1 cellular context compared by ENCODE assay signal in the genomic region with DNA sequence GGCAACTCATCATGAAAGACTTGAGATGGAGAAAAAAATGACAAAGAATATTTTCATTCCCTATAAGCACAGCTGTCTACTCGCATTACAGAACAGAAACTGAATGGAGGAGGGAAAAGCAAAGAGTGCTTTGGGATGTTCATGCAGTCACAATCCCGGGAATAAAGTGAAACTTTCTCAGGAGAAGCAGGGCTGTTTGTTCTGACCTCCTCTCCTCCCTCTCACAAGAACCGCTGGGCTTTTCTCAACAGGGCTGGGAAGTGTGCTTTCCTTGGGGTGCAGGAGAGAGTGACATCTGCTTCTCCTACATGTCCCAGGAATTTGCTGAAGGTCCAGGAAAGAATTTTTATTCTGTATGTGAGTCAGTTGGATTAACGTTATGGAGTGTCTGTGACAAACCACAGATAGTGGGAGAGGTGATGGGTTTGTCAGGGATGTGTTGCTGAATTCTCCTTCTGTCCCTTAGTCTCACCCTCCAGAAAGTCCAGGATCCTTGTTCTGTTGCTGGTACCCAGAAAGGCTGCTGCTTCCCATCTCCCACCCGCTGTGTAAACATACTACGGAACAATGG.
TF ChIP-seq lines count a peak whose summit lies in the region.

No MANE protein-coding gene starts in this region.

TF ChIP-seq in H1, 55 proteins besides CTCF, POLR2A, EP300 and RAD21:
- no peak for TF ChIP-seq SIN3A (conservative IDR thresholded peaks at IDR 0.05 in 1 of 2, IDR thresholded peaks at IDR 0.05 in 1 of 2; ENCODE audit: low read depth in 1 of 2, low read length in 2 of 2)
- TF ChIP-seq CTBP2 (IDR thresholded peaks at IDR 0.05; ENCODE audit: borderline replicate concordance, insufficient read depth, insufficient read length, low read length): no peak
- TF ChIP-seq ZNF274 (IDR thresholded peaks at IDR 0.05; ENCODE audit: borderline replicate concordance, extremely low read depth, low read length): no peak
- no peak for TF ChIP-seq GTF2F1 (IDR thresholded peaks at IDR 0.05; ENCODE audit: borderline replicate concordance, low read depth, low read length)
- TF ChIP-seq PHF8 (conservative IDR thresholded peaks at IDR 0.05; ENCODE audit: low read depth, low read length): no peak
- TF ChIP-seq CBX8 (IDR thresholded peaks at IDR 0.05; ENCODE audit: borderline replicate concordance, low read depth, low read length): no peak
- TF ChIP-seq SP4 (IDR thresholded peaks at IDR 0.05; ENCODE audit: low read length): no peak
- no peak for TF ChIP-seq NANOG (IDR thresholded peaks at IDR 0.05; ENCODE audit: insufficient read depth, low read depth, low read length, poor library complexity, severe bottlenecking)
- TF ChIP-seq, protein P1, sequence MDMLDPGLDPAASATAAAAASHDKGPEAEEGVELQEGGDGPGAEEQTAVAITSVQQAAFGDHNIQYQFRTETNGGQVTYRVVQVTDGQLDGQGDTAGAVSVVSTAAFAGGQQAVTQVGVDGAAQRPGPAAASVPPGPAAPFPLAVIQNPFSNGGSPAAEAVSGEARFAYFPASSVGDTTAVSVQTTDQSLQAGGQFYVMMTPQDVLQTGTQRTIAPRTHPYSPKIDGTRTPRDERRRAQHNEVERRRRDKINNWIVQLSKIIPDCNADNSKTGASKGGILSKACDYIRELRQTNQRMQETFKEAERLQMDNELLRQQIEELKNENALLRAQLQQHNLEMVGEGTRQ (IDR thresholded peaks at IDR 0.05; ENCODE audit: low read length): no peak
- no peak for TF ChIP-seq NRF1 (IDR thresholded peaks at IDR 0.05; ENCODE audit: low read depth, low read length)
- no peak for TF ChIP-seq CREB1 (IDR thresholded peaks at IDR 0.05)
- TF ChIP-seq, protein P2, sequence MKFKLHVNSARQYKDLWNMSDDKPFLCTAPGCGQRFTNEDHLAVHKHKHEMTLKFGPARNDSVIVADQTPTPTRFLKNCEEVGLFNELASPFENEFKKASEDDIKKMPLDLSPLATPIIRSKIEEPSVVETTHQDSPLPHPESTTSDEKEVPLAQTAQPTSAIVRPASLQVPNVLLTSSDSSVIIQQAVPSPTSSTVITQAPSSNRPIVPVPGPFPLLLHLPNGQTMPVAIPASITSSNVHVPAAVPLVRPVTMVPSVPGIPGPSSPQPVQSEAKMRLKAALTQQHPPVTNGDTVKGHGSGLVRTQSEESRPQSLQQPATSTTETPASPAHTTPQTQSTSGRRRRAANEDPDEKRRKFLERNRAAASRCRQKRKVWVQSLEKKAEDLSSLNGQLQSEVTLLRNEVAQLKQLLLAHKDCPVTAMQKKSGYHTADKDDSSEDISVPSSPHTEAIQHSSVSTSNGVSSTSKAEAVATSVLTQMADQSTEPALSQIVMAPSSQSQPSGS (IDR thresholded peaks at IDR 0.05; ENCODE audit: low read length): no peak
- no peak for TF ChIP-seq RBBP5 (IDR thresholded peaks at IDR 0.05; ENCODE audit: borderline replicate concordance, low read depth, low read length)
- no peak for TF ChIP-seq CBX5 (IDR thresholded peaks at IDR 0.05; ENCODE audit: low read depth, low read length)
- TF ChIP-seq, protein P3, sequence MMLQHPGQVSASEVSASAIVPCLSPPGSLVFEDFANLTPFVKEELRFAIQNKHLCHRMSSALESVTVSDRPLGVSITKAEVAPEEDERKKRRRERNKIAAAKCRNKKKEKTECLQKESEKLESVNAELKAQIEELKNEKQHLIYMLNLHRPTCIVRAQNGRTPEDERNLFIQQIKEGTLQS (IDR thresholded peaks at IDR 0.05; ENCODE audit: insufficient read depth, low read depth, low read length): no peak
- TF ChIP-seq POU5F1 (IDR thresholded peaks at IDR 0.05; ENCODE audit: low read depth, low read length): no peak
- TF ChIP-seq MAFK (IDR thresholded peaks at IDR 0.05; ENCODE audit: low read depth, low read length): no peak
- TF ChIP-seq YY1 (IDR thresholded peaks at IDR 0.05; ENCODE audit: low read depth, low read length): no peak
- TF ChIP-seq JUN (IDR thresholded peaks at IDR 0.05; ENCODE audit: low read depth, low read length): no peak
